ENCODE assay signal across 18 cellular contexts in genomic region chr19:28406237-28406596, GRCh38.
"Had no signal": no experiment of that assay in that cellular context is flagged by ENCODE, and none has a peak within 500 bp of the region (broad histone marks: within the 10 kb centered on the region; RNA-seq: fewer than 3 reads in every experiment).

No MANE protein-coding gene starts in this region.

- H3K4me3 ChIP-seq: left ventricle myocardium inferior, mucosa of descending colon, suprapubic skin had no signal

- H3K4me3 Mint-ChIP-seq: activated naive CD8-positive, alpha-beta T cell treated with anti-CD3 and anti-CD28 coated beads, Interleukin-2, amount 10 ng/mL, durations not matched to agents 7 days and 5 days; activated T-helper 1 cell treated with anti-CD3 and anti-CD28 coated beads, Interleukin-12 subunit alpha, Interleukin-12 subunit beta, Interleukin-2, Interleukin-4 antibody, amounts not matched to agents 30 ng/mL and 10 ng/mL and 1 ng/mL, durations not matched to agents 14 hours and 24 hours and 36 hours; dendritic cell treated with granulocyte-macrophage colony-stimulating factor and Interleukin-4, amounts not matched to agents 40 ng/mL and 50 ng/mL, for 4 days; memory B cell; naive thymus-derived CD4-positive, alpha-beta T cell; stimulated activated naive CD8-positive, alpha-beta T cell treated with anti-CD3 and anti-CD28 coated beads, Interleukin-15, Interleukin-2, amounts not matched to agents 100 ng/mL and 50 ng/mL, for 24 hours had no signal

- H3K4me1 Mint-ChIP-seq: activated naive CD8-positive, alpha-beta T cell treated with anti-CD3 and anti-CD28 coated beads, Interleukin-2, amount 10 ng/mL, durations not matched to agents 7 days and 5 days; memory B cell had no signal

- H3K9me3 Mint-ChIP-seq: activated naive CD8-positive, alpha-beta T cell treated with anti-CD3 and anti-CD28 coated beads, Interleukin-2, amount 10 ng/mL, durations not matched to agents 7 days and 5 days; activated T-helper 1 cell treated with anti-CD3 and anti-CD28 coated beads, Interleukin-12 subunit alpha, Interleukin-12 subunit beta, Interleukin-2, Interleukin-4 antibody, amounts not matched to agents 30 ng/mL and 10 ng/mL and 1 ng/mL, durations not matched to agents 14 hours and 24 hours and 36 hours; dendritic cell treated with granulocyte-macrophage colony-stimulating factor and Interleukin-4, amounts not matched to agents 40 ng/mL and 50 ng/mL, for 4 days; stimulated activated naive CD8-positive, alpha-beta T cell treated with anti-CD3 and anti-CD28 coated beads, Interleukin-15, Interleukin-2, amounts not matched to agents 100 ng/mL and 50 ng/mL, for 24 hours had no signal

- H3K36me3 Mint-ChIP-seq: activated naive CD8-positive, alpha-beta T cell treated with anti-CD3 and anti-CD28 coated beads, Interleukin-2, amount 10 ng/mL, durations not matched to agents 7 days and 5 days; memory B cell had no signal

- ATAC-seq: activated CD4-positive, CD25-positive, alpha-beta regulatory T cell treated with anti-CD3 and anti-CD28 coated beads, Interleukin-2, amount 50 U/mL, for 24 hours; naive thymus-derived CD4-positive, alpha-beta T cell had no signal

- H3K36me3 ChIP-seq: left ventricle myocardium inferior, neutrophil, suprapubic skin had no signal

- H3K27ac Mint-ChIP-seq: activated naive CD8-positive, alpha-beta T cell treated with anti-CD3 and anti-CD28 coated beads, Interleukin-2, amount 10 ng/mL, durations not matched to agents 7 days and 5 days; activated T-helper 1 cell treated with anti-CD3 and anti-CD28 coated beads, Interleukin-12 subunit alpha, Interleukin-12 subunit beta, Interleukin-2, Interleukin-4 antibody, amounts not matched to agents 30 ng/mL and 10 ng/mL and 1 ng/mL, durations not matched to agents 14 hours and 24 hours and 36 hours; dendritic cell treated with granulocyte-macrophage colony-stimulating factor and Interleukin-4, amounts not matched to agents 40 ng/mL and 50 ng/mL, for 4 days; memory B cell; stimulated activated naive CD8-positive, alpha-beta T cell treated with anti-CD3 and anti-CD28 coated beads, Interleukin-15, Interleukin-2, amounts not matched to agents 100 ng/mL and 50 ng/mL, for 24 hours had no signal

- H3K9me3 ChIP-seq: left ventricle myocardium inferior, mucosa of descending colon, neutrophil, suprapubic skin had no signal

- DNase-seq: activated CD4-positive, alpha-beta T cell treated with anti-CD3 and anti-CD28 coated beads, Interleukin-2, amount 50 U/mL, for 1 hour; activated CD8-positive, alpha-beta memory T cell treated with anti-CD3 and anti-CD28 coated beads for 24 hours; activated naive CD4-positive, alpha-beta T cell; activated naive CD8-positive, alpha-beta T cell treated with anti-CD3 and anti-CD28 coated beads, Interleukin-2, amount 10 ng/mL, durations not matched to agents 7 days and 5 days; effector memory CD4-positive, alpha-beta T cell; foreskin fibroblast; left ventricle myocardium inferior; naive thymus-derived CD4-positive, alpha-beta T cell; posterior cingulate gyrus; trophoblast cell had no signal

- H3K4me1 ChIP-seq: left ventricle myocardium inferior, suprapubic skin had no signal

- H3K27ac ChIP-seq: left ventricle myocardium inferior, neutrophil, suprapubic skin had no signal

- H3K27me3 Mint-ChIP-seq: memory B cell had no signal
